10 cellular contexts compared by ENCODE assay signal in the genomic region with DNA sequence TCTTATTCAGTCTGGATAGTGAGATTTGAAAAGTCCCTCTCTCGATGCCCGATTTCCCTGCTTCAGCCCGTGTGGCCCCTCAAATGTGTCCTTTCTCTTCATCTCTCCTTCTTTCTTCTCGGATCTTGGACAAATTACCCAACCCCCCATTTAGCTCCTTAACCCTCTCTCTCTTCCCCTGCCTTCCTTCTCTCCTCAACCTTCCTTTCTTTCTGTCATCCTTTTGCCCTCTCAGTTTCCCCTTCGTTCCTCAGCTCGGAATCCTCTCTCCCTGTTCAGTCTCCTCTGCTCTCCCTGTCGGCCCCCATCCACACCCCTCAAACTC. TPM values are rescaled to one million over a fixed set of nuclear protein-coding genes. Genes with fewer than 3 reads are reported as not detected.
DNase-seq lines count a peak whose midpoint lies in the region; ATAC-seq and TF ChIP-seq lines count a peak whose summit lies in the region.
"Had no signal": no experiment of that assay in that cellular context is flagged by ENCODE, and none has a peak within 500 bp of the region (broad histone marks: within the 10 kb centered on the region; RNA-seq: fewer than 3 reads in every experiment).

No MANE protein-coding gene starts in this region.

- DNase-seq in GM23248, result peak; percentile 52
- no peak for DNase-seq in smooth muscle cell (lab: John Stamatoyannopoulos, UW; ENCODE audit: unreplicated experiment)
- DNase-seq in NCI-H2081 (lab: John Stamatoyannopoulos, UW), result no peak
- no peak for DNase-seq in activated T-cell treated with anti-CD3 and anti-CD28 coated beads, Interleukin-2, amount 50 U/mL, for 72 hours

- TF ChIP-seq CTCF in VCaP (conservative IDR thresholded peaks at IDR 0.05) (no peak), smooth muscle cell (IDR thresholded peaks at IDR 0.05; ENCODE audit: borderline replicate concordance, insufficient read depth, poor library complexity, severe bottlenecking) (no peak)

- H3K9me3 ChIP-seq in GM23248 (ENCODE audit: low read depth) (no peaks in the 10 kb centered on the region), smooth muscle cell (replicated peaks; ENCODE audit: low read depth) (no peaks in the 10 kb centered on the region)

- no peaks in the 10 kb centered on the region for H4K20me1 ChIP-seq in GM23248 (ENCODE audit: insufficient read depth)
- H4K20me1 ChIP-seq in smooth muscle cell (ENCODE audit: low read depth), result no peaks in the 10 kb centered on the region

- H3K36me3 ChIP-seq in GM23248 (ENCODE audit: low read depth) (no peaks in the 10 kb centered on the region), smooth muscle cell (ENCODE audit: low read depth) (no peaks in the 10 kb centered on the region)

- ATAC-seq in HG02610 (IDR thresholded peaks at IDR 0.05; ENCODE audit: unreplicated experiment) (no peak), GM18909 (IDR thresholded peaks at IDR 0.05; ENCODE audit: poor library complexity, unreplicated experiment) (no peak)
- no peak for ATAC-seq in activated T-cell treated with anti-CD3 and anti-CD28 coated beads, Interleukin-2, amount 50 U/mL, for 72 hours (replicated peaks in 1 of 2)

- peaks cover 21% of the 10 kb centered on the region for H3K4me1 Mint-ChIP-seq in activated T-cell treated with anti-CD3 and anti-CD28 coated beads, Interleukin-2, amount 50 U/mL, for 72 hours (ENCODE audit: low read depth)
- H3K4me1 Mint-ChIP-seq: central memory CD8-positive, alpha-beta T cell had no signal

- H3K4me1 ChIP-seq in GM23248 (ENCODE audit: insufficient read depth), result peaks cover 21% of the 10 kb centered on the region
- peaks cover 62% of the 10 kb centered on the region for H3K4me1 ChIP-seq in smooth muscle cell (ENCODE audit: low read depth)

- H3K4me2 ChIP-seq in GM23248 (ENCODE audit: unreplicated experiment), result peak overlapping the region; percentile 93
- H3K4me2 ChIP-seq in smooth muscle cell, result peak overlapping the region; percentile 99

- H3K9ac ChIP-seq in GM23248 (peak overlapping the region; percentile 84), smooth muscle cell (ENCODE audit: low read depth) (peak overlapping the region; percentile 96)

- peaks cover 11% of the 10 kb centered on the region for H3F3A ChIP-seq in GM23248 (ENCODE audit: insufficient read depth)
- H3F3A ChIP-seq in smooth muscle cell (ENCODE audit: low read depth), result peaks cover 8% of the 10 kb centered on the region

- H3K27ac ChIP-seq in GM23248, result peak overlapping the region; percentile 91
- peak overlapping the region; percentile 96 for H3K27ac ChIP-seq in VCaP
- peak overlapping the region; percentile 99 for H3K27ac ChIP-seq in smooth muscle cell (ENCODE audit: low read depth)

- no peak overlapping the region for H3K27ac Mint-ChIP-seq in activated T-cell treated with anti-CD3 and anti-CD28 coated beads, Interleukin-2, amount 50 U/mL, for 72 hours
- H3K27ac Mint-ChIP-seq: T-helper 1 cell treated with Interleukin-12 subunit alpha and Interleukin-12 subunit beta and Interleukin-4 antibody, amounts not matched to agents 30 μg/mL and 1 μg/mL, for 36 hours had no signal

- H3K27me3 Mint-ChIP-seq in activated T-cell treated with anti-CD3 and anti-CD28 coated beads, Interleukin-2, amount 50 U/mL, for 72 hours (ENCODE audit: low read depth), result peaks cover 6% of the 10 kb centered on the region
- H3K27me3 Mint-ChIP-seq: central memory CD8-positive, alpha-beta T cell had no signal

- H2AFZ ChIP-seq in GM23248, result peak overlapping the region; percentile 82
- H2AFZ ChIP-seq in smooth muscle cell (ENCODE audit: low read depth), result peak overlapping the region; percentile 46

- H3K4me3 Mint-ChIP-seq in activated T-cell treated with anti-CD3 and anti-CD28 coated beads, Interleukin-2, amount 50 U/mL, for 72 hours, result no peak overlapping the region
- H3K4me3 Mint-ChIP-seq: central memory CD8-positive, alpha-beta T cell; T-helper 1 cell treated with Interleukin-12 subunit alpha and Interleukin-12 subunit beta and Interleukin-4 antibody, amounts not matched to agents 30 μg/mL and 1 μg/mL, for 36 hours had no signal

- 0 to 3% methylated on average over 6 to 7 of the region's 7 CpGs for whole genome bisulfite sequencing in GM23248 (ENCODE audit: low coverage in 1 of 2, low lambda C conversion rate in 2 of 2, missing lambda C conversion rate in 2 of 2), 2 experiments
- 0% methylated on average over 7 of the region's 7 CpGs for WGBS in smooth muscle cell (ENCODE audit: low lambda C conversion rate)

- no peaks in the 10 kb centered on the region for H3K79me2 ChIP-seq in GM23248 (ENCODE audit: insufficient read depth)
- H3K79me2 ChIP-seq in smooth muscle cell (ENCODE audit: low read depth), result no peaks in the 10 kb centered on the region

- H3K9me2 ChIP-seq in GM23248 (ENCODE audit: insufficient read depth), result no peaks in the 10 kb centered on the region

- no peaks in the 10 kb centered on the region for H3K36me3 Mint-ChIP-seq in activated T-cell treated with anti-CD3 and anti-CD28 coated beads, Interleukin-2, amount 50 U/mL, for 72 hours (ENCODE audit: insufficient read depth in 2 of 2)

- in situ Hi-C loops in GM23248 (cut with MboI), result no loop called here

- H3K4me3 ChIP-seq in GM23248 (peak overlapping the region; percentile 78), iPS-11a (ENCODE audit: low read depth, low read length) (peak overlapping the region; percentile 64), smooth muscle cell (peak overlapping the region; percentile 81)

- H3K27me3 ChIP-seq in GM23248 (replicated peaks; ENCODE audit: insufficient read depth) (no peaks in the 10 kb centered on the region), smooth muscle cell (ENCODE audit: low read depth) (no peaks in the 10 kb centered on the region)

- no peaks in the 10 kb centered on the region for H3K9me3 Mint-ChIP-seq in activated T-cell treated with anti-CD3 and anti-CD28 coated beads, Interleukin-2, amount 50 U/mL, for 72 hours
- H3K9me3 Mint-ChIP-seq: central memory CD8-positive, alpha-beta T cell; T-helper 1 cell treated with Interleukin-12 subunit alpha and Interleukin-12 subunit beta and Interleukin-4 antibody, amounts not matched to agents 30 μg/mL and 1 μg/mL, for 36 hours had no signal

RNA-seq across cellular contexts. Expression of gene GPR84, which starts 5.7 kb away (rescaled TPM):
- not detected in 2 replicates for total RNA-seq in GM23248 (2014; rRNA removed; shearing (Covaris generic))
- not detected in 2 replicates for polyA plus RNA-seq in GM23248 (2016; fragmentation: Nextera tagmentation; extraction: Ambion mirVana)
- 0.09 and 0.13 TPM in 2 replicates for total RNA-seq in smooth muscle cell
- polyA plus RNA-seq in smooth muscle cell, result 0.46 TPM in 1 of 2 replicates, not detected in the other
- total RNA-seq in activated T-cell treated with anti-CD3 and anti-CD28 coated beads, Interleukin-2, amount 50 U/mL, for 72 hours, result 10 to 100 TPM in 1 of 2 donors, 1 to 10 TPM in 1; 3.8 to 16.0 TPM

RNA-seq across cellular contexts. Expression of gene ZNF385A, which starts 26.0 kb away (rescaled TPM):
- total RNA-seq in GM23248 (2014; rRNA removed; shearing (Covaris generic)), result 1.6 and 1.8 TPM in 2 replicates
- 2.9 and 3.1 TPM in 2 replicates for polyA plus RNA-seq in GM23248 (2016; fragmentation: Nextera tagmentation; extraction: Ambion mirVana)
- 9.3 and 20.2 TPM in 2 replicates for total RNA-seq in smooth muscle cell
- 6.5 and 17.2 TPM in 2 replicates for polyA plus RNA-seq in smooth muscle cell
- 1 to 10 TPM; 1.3 to 2.8 TPM for total RNA-seq in activated T-cell treated with anti-CD3 and anti-CD28 coated beads, Interleukin-2, amount 50 U/mL, for 72 hours

RNA-seq across cellular contexts. Expression of gene COPZ1, which starts 33.7 kb away (rescaled TPM):
- 149 and 204 TPM in 2 replicates for total RNA-seq in GM23248 (2014; rRNA removed; shearing (Covaris generic))
- polyA plus RNA-seq in GM23248 (2016; fragmentation: Nextera tagmentation; extraction: Ambion mirVana), result 170 and 183 TPM in 2 replicates
- total RNA-seq in smooth muscle cell, result 147 and 163 TPM in 2 replicates
- polyA plus RNA-seq in smooth muscle cell, result 214 and 219 TPM in 2 replicates
- 100 to 1,000 TPM; 124 to 135 TPM for total RNA-seq in activated T-cell treated with anti-CD3 and anti-CD28 coated beads, Interleukin-2, amount 50 U/mL, for 72 hours

RNA-seq across cellular contexts. Expression of gene NFE2, which starts 57.8 kb away (rescaled TPM):
- total RNA-seq in GM23248 (2014; rRNA removed; shearing (Covaris generic)), result not detected in 2 replicates
- polyA plus RNA-seq in GM23248 (2016; fragmentation: Nextera tagmentation; extraction: Ambion mirVana) (0.46 TPM in 1 of 2 replicates, not detected in the other), smooth muscle cell (0.24 and 1.9 TPM in 2 replicates)
- 0.13 TPM in 1 of 2 replicates, not detected in the other for total RNA-seq in smooth muscle cell
- under 1 TPM in 1 of 2 donors, not detected in 1; 0.19 TPM for total RNA-seq in activated T-cell treated with anti-CD3 and anti-CD28 coated beads, Interleukin-2, amount 50 U/mL, for 72 hours
